ENCODE assay signal across 20 cellular contexts in genomic region chr5:80504833-80505232, GRCh38. TPM values are rescaled to one million over a fixed set of nuclear protein-coding genes. Genes with fewer than 3 reads are reported as not detected.
A peak's percentile ranks its signal among the peaks of the same experiment; 100 is the strongest.
DNase-seq lines count a peak whose midpoint lies in the region; ATAC-seq, FAIRE-seq and TF ChIP-seq lines count a peak whose summit lies in the region.
"Had no signal": no experiment of that assay in that cellular context is flagged by ENCODE, and none has a peak within 500 bp of the region (broad histone marks: within the 10 kb centered on the region; RNA-seq: fewer than 3 reads in every experiment).

No MANE protein-coding gene starts in this region.

- POLR2A ChIA-PET in HepG2 (lab: Yijun Ruan, JAX), result no interaction called here

- CTCF ChIA-PET in HepG2 (lab: Yijun Ruan, JAX; ENCODE audit: low intra/inter-chr PET ratio, low total read pairs), result no interaction called here

- H3K27ac ChIP-seq in right lobe of liver (no peak overlapping the region), HepG2 (ENCODE audit: extremely low read length, insufficient read depth, low read length) (no peak overlapping the region), HL-60 (replicated peaks) (0 out of 2 replicates have a peak overlapping the region, but pooled peaks have one; percentile 21), hepatocyte (no peak overlapping the region)
- H3K27ac ChIP-seq: A549, GM23248 had no signal

- TF ChIP-seq POLR2A in right lobe of liver (IDR thresholded peaks at IDR 0.05), result no peak
- no peak for TF ChIP-seq POLR2A in HepG2 (IDR thresholded peaks at IDR 0.05; ENCODE audit: insufficient read depth in 1 of 2, low read depth in 2 of 2, low read length in 2 of 2)

- intact Hi-C loops in right lobe of liver (cut with DNase I) (no loop called here), HepG2 (cut with micrococcal nuclease; ENCODE audit: unreplicated experiment) (no loop called here)

- H3K79me2 ChIP-seq in HepG2 (ENCODE audit: insufficient read depth, low read length) (no peaks in the 10 kb centered on the region), hepatocyte (no peaks in the 10 kb centered on the region)

- no peaks in the 10 kb centered on the region for H3K9me2 ChIP-seq in hepatocyte (replicated peaks; ENCODE audit: insufficient read depth)

- in situ Hi-C loops in HepG2 (cut with HindIII; ENCODE audit: extremely low pct_ligation_motif_present, low pct_unique_long_range_greater_than_20kb), result no loop called here

- H3K4me2 ChIP-seq in HepG2 (ENCODE audit: low read depth, low read length) (no peak overlapping the region), hepatocyte (no peak overlapping the region)
- H3K4me2 ChIP-seq: A549 had no signal

- TF ChIP-seq CTCF in right lobe of liver (IDR thresholded peaks at IDR 0.05) (no peak), HepG2 (CRISPR knock-in tag; IDR thresholded peaks at IDR 0.05) (no peak), HL-60 (IDR thresholded peaks at IDR 0.05; ENCODE audit: insufficient read depth, low read length) (no peak), hepatocyte (IDR thresholded peaks at IDR 0.05; ENCODE audit: poor library complexity) (no peak)

- no peak for FAIRE-seq in HepG2 (lab: Jason Lieb, UNC)
- FAIRE-seq: A549, G401.6, GM12892, GM19239, H1 had no signal

- H3K27me3 ChIP-seq in right lobe of liver (no peaks in the 10 kb centered on the region), HepG2 (ENCODE audit: control insufficient read depth in 1 of 2, insufficient read depth in 2 of 2, low read length in 2 of 2) (no peaks in the 10 kb centered on the region), HL-60 (ENCODE audit: insufficient read depth, poor library complexity, severe bottlenecking) (no peaks in the 10 kb centered on the region), hepatocyte (no peaks in the 10 kb centered on the region)

- WGBS in right lobe of liver (ENCODE audit: insufficient coverage, low coverage, low lambda C conversion rate, missing lambda C conversion rate), result 9% methylated on average over 1 of the region's 1 CpG
- 44% methylated on average over 1 of the region's 1 CpG for WGBS in HepG2 (ENCODE audit: low lambda C conversion rate)
- WGBS in hepatocyte (ENCODE audit: low lambda C conversion rate, missing lambda C conversion rate), result 67% methylated on average over 1 of the region's 1 CpG

- no TSS peak for BruUV-seq in HepG2 (replicated peaks; lab: Mats Ljungman, UMichigan)

- H2AFZ ChIP-seq in HepG2 (ENCODE audit: low read length), result no peak overlapping the region
- H2AFZ ChIP-seq in hepatocyte, result no peak overlapping the region
- H2AFZ ChIP-seq: GM23248 had no signal

- no peaks in the 10 kb centered on the region for H4K20me1 ChIP-seq in HepG2 (ENCODE audit: insufficient read depth, low read length)
- H4K20me1 ChIP-seq in hepatocyte (ENCODE audit: insufficient read depth, poor library complexity, severe bottlenecking), result no peaks in the 10 kb centered on the region

- DNase-seq in right lobe of liver (no peak), HepG2 (ENCODE audit: low spot score) (no peak), HL-60 (ENCODE audit: low read depth in 1 of 2, low spot score in 1 of 2) (no peak), hepatocyte (ENCODE audit: low spot score) (peak; percentile 12), NCI-H187 (lab: John Stamatoyannopoulos, UW) (no peak), DMS153 treated with DMSO at 0.1 percent for 48 hours (lab: John Stamatoyannopoulos, UW; ENCODE audit: unreplicated experiment) (no peak)
- no peak for DNase-seq in stimulated activated CD4-positive, alpha-beta T cell treated with anti-CD3 and anti-CD28 coated beads, Interleukin-4, amount 100 ng/mL, for 24 hours
- DNase-seq: 8988T; Calu3; CD4-positive, alpha-beta memory T cell; COR-L47; DND-41; GM23248; H7; HCEC 1CT had no signal

- H3K4me3 ChIP-seq in right lobe of liver (no peak overlapping the region), HepG2 (replicated peaks in 1 of 3; ENCODE audit: insufficient read depth in 1 of 3, low read depth in 2 of 3, low read length in 3 of 3) (no peak overlapping the region), HL-60 (replicated peaks; ENCODE audit: insufficient read depth, low read length) (no peak overlapping the region), hepatocyte (no peak overlapping the region)
- H3K4me3 ChIP-seq: A549, GM23248 had no signal

- H3K36me3 ChIP-seq in right lobe of liver (no peaks in the 10 kb centered on the region), HepG2 (replicated peaks in 1 of 2; ENCODE audit: control insufficient read depth in 1 of 2, insufficient read depth in 2 of 2, low read length in 2 of 2) (no peaks in the 10 kb centered on the region), hepatocyte (replicated peaks; ENCODE audit: insufficient read depth, low read depth) (no peaks in the 10 kb centered on the region)

- H3K9me3 ChIP-seq in right lobe of liver (no peaks in the 10 kb centered on the region), HepG2 (ENCODE audit: low read length) (no peaks in the 10 kb centered on the region), hepatocyte (ENCODE audit: low read depth) (no peaks in the 10 kb centered on the region)
- H3K9me3 ChIP-seq: A549 had no signal

- ATAC-seq in right lobe of liver (peak in 3 of 4 donors; percentile 39 to 79 (median 54)), HepG2 (no peak)
- ATAC-seq: A549 had no signal

- TF ChIP-seq RAD21 in HepG2 (CRISPR knock-in tag; IDR thresholded peaks at IDR 0.05), result no peak

- H3K4me1 ChIP-seq in right lobe of liver (no peaks in the 10 kb centered on the region), HepG2 (ENCODE audit: insufficient read depth, low read length) (no peaks in the 10 kb centered on the region), hepatocyte (ENCODE audit: insufficient read depth) (no peaks in the 10 kb centered on the region)
- H3K4me1 ChIP-seq: A549 had no signal

- TF ChIP-seq EP300 in HepG2 (IDR thresholded peaks at IDR 0.05; ENCODE audit: low read depth in 2 of 2, low read length in 2 of 2) (no peak), HepG2 (CRISPR knock-in tag; IDR thresholded peaks at IDR 0.05; ENCODE audit: borderline replicate concordance) (no peak)

- no peak overlapping the region for H3K9ac ChIP-seq in HepG2 (ENCODE audit: insufficient read depth, low read depth, low read length)
- H3K9ac ChIP-seq: GM23248 had no signal

TF ChIP-seq in HepG2, 621 proteins besides CTCF, POLR2A, EP300 and RAD21 (continues in another document):
- no peak for TF ChIP-seq ZNF543 (CRISPR knock-in tag; IDR thresholded peaks at IDR 0.05)
- no peak for TF ChIP-seq ZBTB26 (CRISPR knock-in tag; IDR thresholded peaks at IDR 0.05; ENCODE audit: borderline replicate concordance)
- TF ChIP-seq ZNF883 (CRISPR knock-in tag; IDR thresholded peaks at IDR 0.05; ENCODE audit: not compliant biosample characterization), result no peak
- TF ChIP-seq HMGA1 (CRISPR knock-in tag; conservative IDR thresholded peaks at IDR 0.05), result no peak

RNA-seq across cellular contexts. Expression of gene FAM151B, which starts 16.9 kb away (rescaled TPM):
- total RNA-seq in right lobe of liver (1 to 10 TPM in 4 of 6 experiments, under 1 TPM in 2; 0.81 to 1.6 (median 1.3) TPM), HepG2 (2016; rRNA removed; fragmentation: Illumina TruSeq; extraction: Trizol) (1.0 and 2.3 TPM in 2 replicates), hepatocyte (2.7 and 5.3 TPM in 2 replicates)
- total RNA-seq in HepG2 (2016; cell fraction: cytosol; rRNA removed; fragmentation: Illumina TruSeq; extraction: Trizol; ENCODE audit: low read depth), result 1.5 and 2.6 TPM in 2 replicates
- total RNA-seq in HepG2 (2016; cell fraction: insoluble cytoplasmic fraction; rRNA removed; fragmentation: Illumina TruSeq; extraction: Trizol), result 1.9 and 2.3 TPM in 2 replicates
- total RNA-seq in HepG2 (2016; cell fraction: membrane; rRNA removed; fragmentation: Illumina TruSeq; extraction: Trizol), result 2.0 and 2.3 TPM in 2 replicates
- total RNA-seq in HepG2 (2016; cell fraction: nucleus; rRNA removed; fragmentation: Illumina TruSeq; extraction: Trizol), result 1.9 and 2.1 TPM in 2 replicates
- polyA plus RNA-seq in HepG2 (2011; rRNA removed) (0.54 and 0.61 TPM in 2 replicates), hepatocyte (0.94 and 1.9 TPM in 2 replicates)
- 0.24 and 0.33 TPM in 2 replicates for polyA plus RNA-seq in HepG2 (2011; cell fraction: cytosol; rRNA removed)
- 0.47 and 0.55 TPM in 2 replicates for polyA plus RNA-seq in HepG2 (2011; cell fraction: nucleus; rRNA removed)
- 0.33 and 0.43 TPM in 2 replicates for polyA plus RNA-seq in HepG2 (2012)
- 1.1 and 1.2 TPM in 2 replicates for polyA plus RNA-seq in HepG2 (2016; cell fraction: cytosol; fragmentation: Illumina TruSeq; extraction: Trizol; ENCODE audit: low read depth)
- polyA plus RNA-seq in HepG2 (2016; cell fraction: insoluble cytoplasmic fraction; fragmentation: Illumina TruSeq; extraction: Trizol; ENCODE audit: low read depth), result 1.7 and 2.0 TPM in 2 replicates
- 1.4 and 1.6 TPM in 2 replicates for polyA plus RNA-seq in HepG2 (2016; cell fraction: membrane; fragmentation: Illumina TruSeq; extraction: Trizol; ENCODE audit: low read depth)
- 2.2 and 2.4 TPM in 2 replicates for polyA plus RNA-seq in HepG2 (2016; cell fraction: nucleus; fragmentation: Illumina TruSeq; extraction: Trizol; ENCODE audit: insufficient read depth, low read depth)
- polyA minus RNA-seq in HepG2 (2011; rRNA and poly(A)+ RNA removed; ENCODE audit: low replicate concordance), result 1.0 and 1.9 TPM in 2 replicates
- 0.44 and 0.59 TPM in 2 replicates for polyA minus RNA-seq in HepG2 (2011; cell fraction: cytosol; rRNA and poly(A)+ RNA removed)
- 1.8 and 1.9 TPM in 2 replicates for polyA minus RNA-seq in HepG2 (2011; cell fraction: nucleus; rRNA and poly(A)+ RNA removed)
- total RNA-seq: H7 had no signal
